Comparison of ENCODE assay signal across 21 cellular contexts in genomic region chr1:185431612-185432011, GRCh38.
"Had no signal": no experiment of that assay in that cellular context is flagged by ENCODE, and none has a peak within 500 bp of the region (broad histone marks: within the 10 kb centered on the region; RNA-seq: fewer than 3 reads in every experiment).

No MANE protein-coding gene starts in this region.

- H3K36me3 Mint-ChIP-seq: IgD-negative memory B cell had no signal

- H3K4me3 Mint-ChIP-seq: IgD-negative memory B cell had no signal

- DNase-seq: KBM-7, MV-4-11, NCI-H1092, NCI-H1105 treated with DMSO at 0.1 percent for 48 hours, NCI-H1417 treated with DMSO at 0.1 percent for 48 hours, NCI-H146, NCI-H1694 treated with DMSO at 0.1 percent for 48 hours, NCI-H1930, NCI-H2081, NCI-H2107, NCI-H2227 treated with DMSO at 0.1 percent for 48 hours, NCI-H524, NCI-H526 treated with DMSO at 0.1 percent for 48 hours, NCI-H748 treated with DMSO at 0.1 percent for 48 hours, Right ventricle myocardium superior, RPMI8226, SIG-M5 had no signal

- H3K4me3 ChIP-seq: SJSA1, SK-N-MC had no signal

- H3K27ac ChIP-seq: HL-60, SJSA1, SK-N-MC had no signal

- H3K27me3 ChIP-seq: SJSA1 had no signal

- H3K4me1 Mint-ChIP-seq: IgD-negative memory B cell had no signal

- H3K27ac Mint-ChIP-seq: IgD-negative memory B cell had no signal

- H3K36me3 ChIP-seq: SJSA1 had no signal

- H3K9me3 ChIP-seq: SJSA1 had no signal
